In the genomic region with DNA sequence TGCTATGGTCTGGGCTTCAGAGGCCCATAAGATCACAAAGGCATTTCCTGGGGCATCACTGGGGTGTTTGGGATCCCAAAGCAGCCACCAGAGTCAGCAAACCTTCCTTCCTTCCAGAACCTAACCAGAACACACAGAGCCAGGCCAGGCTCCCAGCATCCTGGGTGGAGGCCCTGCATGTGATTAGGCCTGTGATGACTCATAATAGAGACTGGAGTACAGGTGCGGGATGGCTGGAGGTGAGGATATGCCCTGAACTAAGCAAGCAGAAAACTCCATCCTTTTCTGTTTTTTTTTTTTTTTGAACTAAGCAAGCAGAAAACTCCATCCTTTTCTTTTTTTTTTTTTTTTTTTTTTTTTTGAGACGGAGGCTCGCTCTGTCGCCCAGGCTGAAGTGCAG, we compare ENCODE assay signal across 22 cellular contexts. TPM values are rescaled to one million over a fixed set of nuclear protein-coding genes. Genes with fewer than 3 reads are reported as not detected.
DNase-seq lines count a peak whose midpoint lies in the region; ATAC-seq and TF ChIP-seq lines count a peak whose summit lies in the region.
"Had no signal": no experiment of that assay in that cellular context is flagged by ENCODE, and none has a peak within 500 bp of the region (broad histone marks: within the 10 kb centered on the region; RNA-seq: fewer than 3 reads in every experiment).

No MANE protein-coding gene starts in this region.

- H3K79me2 ChIP-seq in osteoblast (ENCODE audit: insufficient read depth, low read length), result no peaks in the 10 kb centered on the region

- no peaks in the 10 kb centered on the region for H3K4me1 ChIP-seq in osteoblast (ENCODE audit: insufficient read depth, low read length)
- H3K4me1 ChIP-seq in aorta (ENCODE audit: control insufficient read depth in 1 of 2, insufficient read depth in 2 of 2, low read length in 2 of 2), result no peaks in the 10 kb centered on the region
- H3K4me1 ChIP-seq: BE2C, SJSA1 had no signal

- WGBS in aorta, 2 donors, result 81 to 91% methylated on average over 4 of the region's 4 CpGs

- H3K36me3 ChIP-seq in osteoblast (ENCODE audit: insufficient read depth, low read length) (peaks cover 13% of the 10 kb centered on the region), aorta (ENCODE audit: control insufficient read depth in 1 of 2, insufficient read depth in 2 of 2, low read length in 1 of 2) (peaks cover 0 to 4% of the 10 kb centered on the region in 2 donors)
- H3K36me3 ChIP-seq: BE2C had no signal

- TF ChIP-seq CTCF in epithelial cell of esophagus (IDR thresholded peaks at IDR 0.05; ENCODE audit: insufficient read depth, low read depth, low read length, missing control alignments), result no peak
- TF ChIP-seq CTCF in osteoblast (IDR thresholded peaks at IDR 0.05; ENCODE audit: extremely low read depth, low read depth, low read length), result no peak

- no peak overlapping the region for H3K4me3 ChIP-seq in epithelial cell of esophagus (ENCODE audit: low read length)
- no peak overlapping the region for H3K4me3 ChIP-seq in osteoblast (ENCODE audit: insufficient read depth, low read length)
- H3K4me3 ChIP-seq in aorta (ENCODE audit: low read length in 2 of 2), result no peak overlapping the region
- H3K4me3 ChIP-seq: GM12878, SJSA1 had no signal

- peak; percentile 32 for DNase-seq in ELR (ENCODE audit: low read depth)
- peak; percentile 39 for DNase-seq in HT-29 (ENCODE audit: low spot score)
- peak; percentile 40 for DNase-seq in epithelial cell of esophagus (ENCODE audit: low read depth)
- DNase-seq in osteoblast (ENCODE audit: insufficient read length, low spot score, missing footprints), result peak; percentile 51
- no peak for DNase-seq in aorta
- no peak for DNase-seq in NCI-H128 (lab: John Stamatoyannopoulos, UW; ENCODE audit: unreplicated experiment)
- DNase-seq in mucosa of gallbladder (ENCODE audit: low spot score), result no peak
- DNase-seq: BE2C; CD4-positive, alpha-beta memory T cell; DND-41; GDM1; HFFc6; IMR-90; Kasumi-1; NCI-H1417; NCI-H187 treated with DMSO at 0.1 percent for 48 hours; NCI-H2171 treated with DMSO at 0.1 percent for 48 hours; NCI-H748 treated with DMSO at 0.1 percent for 48 hours; PC-3 had no signal

- H3K4me2 ChIP-seq in osteoblast (ENCODE audit: insufficient read depth, low read length), result no peak overlapping the region

- intact Hi-C loops in aorta (cut with DNase I), result no loop called here

- H3K27me3 ChIP-seq in osteoblast (ENCODE audit: insufficient read depth, low read length) (no peaks in the 10 kb centered on the region), aorta (ENCODE audit: control insufficient read depth in 1 of 2, insufficient read depth in 2 of 2, low read length in 1 of 2) (no peaks in the 10 kb centered on the region)
- H3K27me3 ChIP-seq: BE2C, SJSA1 had no signal

- peaks cover 4% of the 10 kb centered on the region for H4K20me1 ChIP-seq in osteoblast (ENCODE audit: insufficient read depth, low read length)

- H2AFZ ChIP-seq in osteoblast (ENCODE audit: low read length), result no peak overlapping the region

- ATAC-seq in aorta (ENCODE audit: low FRiP score), result no peak
- ATAC-seq: GM12878, PC-3 had no signal

- no peak overlapping the region for H3K27ac ChIP-seq in osteoblast (ENCODE audit: low read depth, low read length)
- H3K27ac ChIP-seq in aorta (ENCODE audit: low read depth in 1 of 2, low read length in 2 of 2), result no peak overlapping the region
- H3K27ac ChIP-seq: RWPE1, SJSA1 had no signal

- H3K9me3 ChIP-seq in osteoblast (ENCODE audit: low read depth, low read length), result no peaks in the 10 kb centered on the region
- H3K9me3 ChIP-seq in aorta (ENCODE audit: control insufficient read depth, low read length), result no peaks in the 10 kb centered on the region
- H3K9me3 ChIP-seq: BE2C, SJSA1 had no signal

RNA-seq across cellular contexts. Expression of a gene that starts 17.7 kb away (rescaled TPM):
- 16.8 and 19.7 TPM in 2 replicates for total RNA-seq in HT-29 (2014; rRNA removed; shearing (Covaris generic))
- 15.9 and 19.4 TPM in 2 replicates for total RNA-seq in osteoblast
- 10 to 100 TPM; 18.7 to 27.3 TPM for total RNA-seq in aorta
- 1 to 10 TPM; 7.4 to 8.5 TPM for polyA plus RNA-seq in aorta
- total RNA-seq in mucosa of gallbladder, result 25.9 TPM

Comparison
In these comparisons a context has a peak if more than half of its experiments do, and no peak if none do; other contexts are left out.
1. DNase-seq: peak in ELR (single experiment), HT-29 (single experiment), epithelial cell of esophagus (single experiment) and osteoblast (single experiment); none in aorta (0 of 2), NCI-H128 (single experiment) and mucosa of gallbladder (single experiment).